ENCODE assay signal across 1 cellular context in the genomic region with DNA sequence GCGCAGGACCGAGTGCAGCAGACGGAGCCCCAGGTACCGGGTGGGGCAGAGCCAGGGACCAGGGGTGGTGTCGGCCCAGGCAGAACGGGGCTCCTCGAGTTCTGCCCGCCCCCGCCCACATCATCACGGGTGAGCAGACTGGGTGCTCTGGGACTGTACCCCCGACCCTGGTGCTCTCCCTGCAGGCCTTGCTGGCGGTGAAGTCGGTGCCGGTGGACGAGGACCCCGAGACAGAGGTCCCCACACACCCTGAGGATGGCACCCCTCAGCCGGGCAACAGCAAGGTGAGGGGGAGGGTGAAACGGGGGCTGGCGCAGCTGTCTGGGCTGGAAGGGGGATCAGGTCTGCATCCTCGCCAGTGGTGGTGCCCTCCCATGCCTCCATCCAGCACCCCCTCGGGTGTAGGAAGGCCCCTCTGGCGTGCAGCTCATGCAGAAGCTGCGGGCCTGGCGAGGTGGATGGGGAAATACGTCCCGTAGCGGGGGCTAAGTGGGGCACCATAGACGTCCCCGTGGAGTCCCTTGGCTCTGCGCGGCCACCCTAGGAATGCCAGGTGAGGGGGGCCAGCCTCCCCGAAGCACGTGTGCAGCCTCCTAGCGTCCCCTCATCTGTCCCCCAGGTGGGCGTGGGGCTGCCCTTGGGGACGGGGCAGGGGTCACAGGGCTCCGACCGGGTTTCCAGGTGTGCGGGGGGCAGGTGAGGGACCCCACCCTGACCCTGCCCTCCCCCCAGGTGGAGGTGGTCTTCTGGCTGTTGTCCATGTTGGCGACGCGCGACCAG.
TF ChIP-seq lines count a peak whose summit lies in the region.

No MANE protein-coding gene starts in this region.

TF ChIP-seq in HEK293, 187 proteins besides CTCF, POLR2A, EP300 and RAD21 (continued from another document):
- TF ChIP-seq, protein P1, sequence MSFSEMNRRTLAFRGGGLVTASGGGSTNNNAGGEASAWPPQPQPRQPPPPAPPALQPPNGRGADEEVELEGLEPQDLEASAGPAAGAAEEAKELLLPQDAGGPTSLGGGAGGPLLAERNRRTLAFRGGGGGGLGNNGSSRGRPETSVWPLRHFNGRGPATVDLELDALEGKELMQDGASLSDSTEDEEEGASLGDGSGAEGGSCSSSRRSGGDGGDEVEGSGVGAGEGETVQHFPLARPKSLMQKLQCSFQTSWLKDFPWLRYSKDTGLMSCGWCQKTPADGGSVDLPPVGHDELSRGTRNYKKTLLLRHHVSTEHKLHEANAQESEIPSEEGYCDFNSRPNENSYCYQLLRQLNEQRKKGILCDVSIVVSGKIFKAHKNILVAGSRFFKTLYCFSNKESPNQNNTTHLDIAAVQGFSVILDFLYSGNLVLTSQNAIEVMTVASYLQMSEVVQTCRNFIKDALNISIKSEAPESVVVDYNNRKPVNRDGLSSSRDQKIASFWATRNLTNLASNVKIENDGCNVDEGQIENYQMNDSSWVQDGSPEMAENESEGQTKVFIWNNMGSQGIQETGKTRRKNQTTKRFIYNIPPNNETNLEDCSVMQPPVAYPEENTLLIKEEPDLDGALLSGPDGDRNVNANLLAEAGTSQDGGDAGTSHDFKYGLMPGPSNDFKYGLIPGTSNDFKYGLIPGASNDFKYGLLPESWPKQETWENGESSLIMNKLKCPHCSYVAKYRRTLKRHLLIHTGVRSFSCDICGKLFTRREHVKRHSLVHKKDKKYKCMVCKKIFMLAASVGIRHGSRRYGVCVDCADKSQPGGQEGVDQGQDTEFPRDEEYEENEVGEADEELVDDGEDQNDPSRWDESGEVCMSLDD (tag by site-specific recombination; IDR thresholded peaks at IDR 0.05): 0 out of 2 replicates have a peak, but pooled peaks have one; percentile 34
- TF ChIP-seq, protein P2, sequence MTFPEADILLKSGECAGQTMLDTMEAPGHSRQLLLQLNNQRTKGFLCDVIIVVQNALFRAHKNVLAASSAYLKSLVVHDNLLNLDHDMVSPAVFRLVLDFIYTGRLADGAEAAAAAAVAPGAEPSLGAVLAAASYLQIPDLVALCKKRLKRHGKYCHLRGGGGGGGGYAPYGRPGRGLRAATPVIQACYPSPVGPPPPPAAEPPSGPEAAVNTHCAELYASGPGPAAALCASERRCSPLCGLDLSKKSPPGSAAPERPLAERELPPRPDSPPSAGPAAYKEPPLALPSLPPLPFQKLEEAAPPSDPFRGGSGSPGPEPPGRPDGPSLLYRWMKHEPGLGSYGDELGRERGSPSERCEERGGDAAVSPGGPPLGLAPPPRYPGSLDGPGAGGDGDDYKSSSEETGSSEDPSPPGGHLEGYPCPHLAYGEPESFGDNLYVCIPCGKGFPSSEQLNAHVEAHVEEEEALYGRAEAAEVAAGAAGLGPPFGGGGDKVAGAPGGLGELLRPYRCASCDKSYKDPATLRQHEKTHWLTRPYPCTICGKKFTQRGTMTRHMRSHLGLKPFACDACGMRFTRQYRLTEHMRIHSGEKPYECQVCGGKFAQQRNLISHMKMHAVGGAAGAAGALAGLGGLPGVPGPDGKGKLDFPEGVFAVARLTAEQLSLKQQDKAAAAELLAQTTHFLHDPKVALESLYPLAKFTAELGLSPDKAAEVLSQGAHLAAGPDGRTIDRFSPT (tag by site-specific recombination; IDR thresholded peaks at IDR 0.05): peak; percentile 58
